15 cellular contexts compared by ENCODE assay signal in genomic region chr2:239869272-239870155, GRCh38.
DNase-seq lines count a peak whose midpoint lies in the region; ATAC-seq and TF ChIP-seq lines count a peak whose summit lies in the region.
"Had no signal": no experiment of that assay in that cellular context is flagged by ENCODE, and none has a peak within 500 bp of the region (broad histone marks: within the 10 kb centered on the region; RNA-seq: fewer than 3 reads in every experiment).

No MANE protein-coding gene starts in this region.

- peak; percentile 12 for DNase-seq in activated CD8-positive, alpha-beta T cell treated with anti-CD3 and anti-CD28 coated beads, Interleukin-2, amount 10 ng/mL, durations not matched to agents 7 days and 5 days
- DNase-seq in activated CD8-positive, alpha-beta T cell treated with anti-CD3 and anti-CD28 coated beads for 36 hours = no peak
- DNase-seq in ecto neural progenitor cell (ENCODE audit: low spot score) (peak; percentile 29), mucosa of gallbladder (ENCODE audit: low spot score) (peak; percentile 9), type B pancreatic cell (ENCODE audit: extremely low spot score, unreplicated experiment) (peak; percentile 53), putamen (ENCODE audit: low spot score) (no peak)
- DNase-seq in activated naive CD4-positive, alpha-beta T cell treated with Interleukin-2 at 50 U/mL for 16 hours = no peak
- DNase-seq: 8988T; DMS79 treated with DMSO at 0.1 percent for 48 hours; KG1; NCI-H1694 treated with DMSO at 0.1 percent for 48 hours; NCI-H510A; NCI-H748 treated with DMSO at 0.1 percent for 48 hours; NK-92 treated with Interleukin-12 subunit alpha and Interleukin-12 subunit beta, amount 100 ng/mL, for 24 hours had no signal

- H3K4me3 Mint-ChIP-seq in activated CD8-positive, alpha-beta T cell treated with anti-CD3 and anti-CD28 coated beads, Interleukin-2, amount 10 ng/mL, durations not matched to agents 7 days and 5 days = no peak overlapping the region
- H3K4me3 Mint-ChIP-seq in activated CD8-positive, alpha-beta T cell treated with anti-CD3 and anti-CD28 coated beads for 36 hours = no peak overlapping the region
- H3K4me3 Mint-ChIP-seq in type B pancreatic cell = no peak overlapping the region

- no peaks in the 10 kb centered on the region for H3K36me3 Mint-ChIP-seq in activated CD8-positive, alpha-beta T cell treated with anti-CD3 and anti-CD28 coated beads, Interleukin-2, amount 10 ng/mL, durations not matched to agents 7 days and 5 days (ENCODE audit: low read depth)
- H3K36me3 Mint-ChIP-seq in activated CD8-positive, alpha-beta T cell treated with anti-CD3 and anti-CD28 coated beads for 36 hours (ENCODE audit: low read depth) = no peaks in the 10 kb centered on the region
- H3K36me3 Mint-ChIP-seq in type B pancreatic cell = no peaks in the 10 kb centered on the region

- no peak for ATAC-seq in activated CD8-positive, alpha-beta T cell treated with anti-CD3 and anti-CD28 coated beads, Interleukin-2, amount 10 ng/mL, durations not matched to agents 7 days and 5 days
- ATAC-seq in activated CD8-positive, alpha-beta T cell treated with anti-CD3 and anti-CD28 coated beads for 36 hours = no peak
- no peak for ATAC-seq in GM21528 (IDR thresholded peaks at IDR 0.05; ENCODE audit: low FRiP score, unreplicated experiment)

- H3K27me3 Mint-ChIP-seq in activated CD8-positive, alpha-beta T cell treated with anti-CD3 and anti-CD28 coated beads, Interleukin-2, amount 10 ng/mL, durations not matched to agents 7 days and 5 days (ENCODE audit: low read depth) = no peaks in the 10 kb centered on the region
- peaks cover 3% of the 10 kb centered on the region for H3K27me3 Mint-ChIP-seq in activated CD8-positive, alpha-beta T cell treated with anti-CD3 and anti-CD28 coated beads for 36 hours
- peaks cover 14% of the 10 kb centered on the region for H3K27me3 Mint-ChIP-seq in type B pancreatic cell

- no peaks in the 10 kb centered on the region for H3K9me3 Mint-ChIP-seq in activated CD8-positive, alpha-beta T cell treated with anti-CD3 and anti-CD28 coated beads, Interleukin-2, amount 10 ng/mL, durations not matched to agents 7 days and 5 days (ENCODE audit: insufficient read depth)
- no peaks in the 10 kb centered on the region for H3K9me3 Mint-ChIP-seq in activated CD8-positive, alpha-beta T cell treated with anti-CD3 and anti-CD28 coated beads for 36 hours
- no peaks in the 10 kb centered on the region for H3K9me3 Mint-ChIP-seq in type B pancreatic cell

- intact Hi-C loops in activated CD8-positive, alpha-beta T cell treated with anti-CD3 and anti-CD28 coated beads for 36 hours (cut with micrococcal nuclease) = no loop called here

- TF ChIP-seq CTCF in activated CD8-positive, alpha-beta T cell treated with anti-CD3 and anti-CD28 coated beads for 36 hours (IDR thresholded peaks at IDR 0.05) = no peak
- no peak for TF ChIP-seq CTCF in type B pancreatic cell (conservative IDR thresholded peaks at IDR 0.05)

- no peak overlapping the region for H3K27ac Mint-ChIP-seq in activated CD8-positive, alpha-beta T cell treated with anti-CD3 and anti-CD28 coated beads, Interleukin-2, amount 10 ng/mL, durations not matched to agents 7 days and 5 days
- H3K27ac Mint-ChIP-seq in activated CD8-positive, alpha-beta T cell treated with anti-CD3 and anti-CD28 coated beads for 36 hours = no peak overlapping the region
- H3K27ac Mint-ChIP-seq in type B pancreatic cell = no peak overlapping the region

- CTCF ChIA-PET in activated CD8-positive, alpha-beta T cell treated with anti-CD3 and anti-CD28 coated beads, Interleukin-2, amount 10 ng/mL, durations not matched to agents 7 days and 5 days (lab: Charles Lee) = no interaction called here
- CTCF ChIA-PET in activated CD8-positive, alpha-beta T cell treated with anti-CD3 and anti-CD28 coated beads for 36 hours (lab: Charles Lee) = no interaction called here

- POLR2A ChIA-PET in activated CD8-positive, alpha-beta T cell treated with anti-CD3 and anti-CD28 coated beads, Interleukin-2, amount 10 ng/mL, durations not matched to agents 7 days and 5 days (lab: Charles Lee) = no interaction called here
- POLR2A ChIA-PET in activated CD8-positive, alpha-beta T cell treated with anti-CD3 and anti-CD28 coated beads for 36 hours (lab: Charles Lee) = no interaction called here

- H3K4me1 Mint-ChIP-seq in activated CD8-positive, alpha-beta T cell treated with anti-CD3 and anti-CD28 coated beads, Interleukin-2, amount 10 ng/mL, durations not matched to agents 7 days and 5 days (ENCODE audit: low read depth) = no peaks in the 10 kb centered on the region
- no peaks in the 10 kb centered on the region for H3K4me1 Mint-ChIP-seq in activated CD8-positive, alpha-beta T cell treated with anti-CD3 and anti-CD28 coated beads for 36 hours (ENCODE audit: low read depth)
- no peaks in the 10 kb centered on the region for H3K4me1 Mint-ChIP-seq in type B pancreatic cell (ENCODE audit: unreplicated experiment)

Comparison
In these comparisons a context has a peak if more than half of its experiments do, and no peak if none do; other contexts are left out.
1. DNase-seq: peak in activated CD8-positive, alpha-beta T cell treated with anti-CD3 and anti-CD28 coated beads, Interleukin-2, amount 10 ng/mL, durations not matched to agents 7 days and 5 days (single experiment), ecto neural progenitor cell (single experiment), mucosa of gallbladder (single experiment) and type B pancreatic cell (single experiment); none in activated CD8-positive, alpha-beta T cell treated with anti-CD3 and anti-CD28 coated beads for 36 hours (single experiment), activated naive CD4-positive, alpha-beta T cell treated with Interleukin-2 at 50 U/mL for 16 hours (single experiment) and putamen (single experiment).